In the genomic region with DNA sequence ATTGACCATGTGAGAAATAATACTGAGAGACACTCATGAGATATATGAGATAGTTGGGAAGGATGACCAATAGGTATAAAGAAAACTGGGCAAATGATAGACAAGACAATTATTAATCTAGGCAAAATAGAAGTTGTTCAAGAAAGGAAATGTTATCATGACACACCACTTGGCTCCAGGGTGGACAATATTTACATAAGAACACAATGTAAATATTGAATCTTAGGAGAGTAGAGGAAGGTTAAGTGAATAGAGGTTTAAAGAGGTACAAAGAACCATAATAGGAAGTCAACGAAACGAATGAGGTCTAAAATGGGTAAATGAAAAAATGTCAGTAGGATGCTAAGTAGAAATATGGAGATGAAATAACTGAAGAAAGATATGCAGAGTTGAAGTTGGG, we compare ENCODE assay signal across 30 cellular contexts.
"Had no signal": no experiment of that assay in that cellular context is flagged by ENCODE, and none has a peak within 500 bp of the region (broad histone marks: within the 10 kb centered on the region; RNA-seq: fewer than 3 reads in every experiment).

No MANE protein-coding gene starts in this region.

- H3K4me1 ChIP-seq: adrenal gland, body of pancreas, esophagus muscularis mucosa had no signal

- H3K36me3 ChIP-seq: adrenal gland, cardiac muscle cell, esophagus muscularis mucosa had no signal

- DNase-seq: activated CD4-positive, alpha-beta memory T cell treated with anti-CD3 and anti-CD28 coated beads for 36 hours; activated CD4-positive, alpha-beta T cell treated with anti-CD3 and anti-CD28 coated beads for 36 hours; activated CD4-positive, CD25-positive, alpha-beta regulatory T cell; activated CD4-positive, CD25-positive, alpha-beta regulatory T cell treated with anti-CD3 and anti-CD28 coated beads, Interleukin-2, amount 50 U/mL, for 72 hours; activated CD8-positive, alpha-beta memory T cell treated with anti-CD3 and anti-CD28 coated beads, Interleukin-2, amount 10 ng/mL, durations not matched to agents 7 days and 5 days; activated CD8-positive, alpha-beta memory T cell treated with anti-CD3 and anti-CD28 coated beads, Interleukin-2, amount 50 U/mL, for 4 hours; activated CD8-positive, alpha-beta T cell treated with anti-CD3 and anti-CD28 coated beads, Interleukin-2, amount 10 ng/mL, durations not matched to agents 7 days and 5 days; activated effector memory CD4-positive, alpha-beta T cell treated with anti-CD3 and anti-CD28 coated beads, Interleukin-2, amount 50 U/mL, for 16 hours; activated naive CD4-positive, alpha-beta T cell treated with anti-CD3 and anti-CD28 coated beads for 36 hours; activated naive CD8-positive, alpha-beta T cell treated with anti-CD3 and anti-CD28 coated beads for 36 hours; activated naive CD8-positive, alpha-beta T cell treated with anti-CD3 and anti-CD28 coated beads, Interleukin-2, amount 50 U/mL, for 24 hours; activated T-cell treated with anti-CD3 and anti-CD28 coated beads, Interleukin-2, amount 50 U/mL, for 1 hour; activated T-cell treated with anti-CD3 and anti-CD28 coated beads, Interleukin-2, amount 50 U/mL, for 48 hours; adrenal gland; amygdala; aorta; body of pancreas; central memory CD4-positive, alpha-beta T cell; dorsolateral prefrontal cortex; effector memory CD4-positive, alpha-beta T cell; endodermal cell; erythroblast; foreskin melanocyte; head of caudate nucleus; hippocampal formation; T-helper 17 cell; T1000 had no signal

- H3K27me3 ChIP-seq: adrenal gland, body of pancreas, cardiac muscle cell, esophagus muscularis mucosa had no signal

- H3K4me3 ChIP-seq: adrenal gland, body of pancreas, cardiac muscle cell, coronary artery, dorsolateral prefrontal cortex, esophagus muscularis mucosa had no signal

- ATAC-seq: activated CD4-positive, alpha-beta T cell treated with anti-CD3 and anti-CD28 coated beads for 36 hours; activated CD8-positive, alpha-beta memory T cell treated with anti-CD3 and anti-CD28 coated beads, Interleukin-2, amount 10 ng/mL, durations not matched to agents 7 days and 5 days; activated CD8-positive, alpha-beta T cell treated with anti-CD3 and anti-CD28 coated beads, Interleukin-2, amount 10 ng/mL, durations not matched to agents 7 days and 5 days; activated naive CD8-positive, alpha-beta T cell treated with anti-CD3 and anti-CD28 coated beads, Interleukin-2, amount 50 U/mL, for 24 hours; body of pancreas; T-helper 17 cell had no signal

- H3K27ac ChIP-seq: adrenal gland, body of pancreas, cardiac muscle cell, coronary artery, dorsolateral prefrontal cortex, esophagus muscularis mucosa had no signal
